ENCODE assay signal across 29 cellular contexts in the genomic region with DNA sequence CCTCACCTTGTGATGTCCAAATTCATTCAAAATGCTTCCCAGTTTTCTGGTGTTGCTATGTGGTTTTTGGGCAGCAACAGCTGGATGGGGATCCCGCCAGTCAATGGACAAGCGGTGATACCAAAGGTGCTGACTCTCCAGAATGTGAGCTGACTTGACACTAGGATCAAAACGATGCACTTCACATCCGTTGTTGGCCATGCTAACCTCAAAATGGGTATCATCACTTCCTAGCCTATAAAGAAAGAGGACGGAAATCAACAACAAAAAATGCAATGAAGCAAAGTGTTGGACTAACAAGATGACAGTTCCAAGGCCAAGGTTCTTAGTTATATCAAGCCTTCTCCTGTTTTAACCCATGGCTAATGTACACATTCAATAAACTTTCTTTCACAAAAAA. TPM values are rescaled to one million over a fixed set of nuclear protein-coding genes. Genes with fewer than 3 reads are reported as not detected.
"Had no signal": no experiment of that assay in that cellular context is flagged by ENCODE, and none has a peak within 500 bp of the region (broad histone marks: within the 10 kb centered on the region; RNA-seq: fewer than 3 reads in every experiment).

No MANE protein-coding gene starts in this region.

- H3K27me3 Mint-ChIP-seq: activated naive CD8-positive, alpha-beta T cell treated with anti-CD3 and anti-CD28 coated beads for 36 hours had no signal

- DNase-seq: activated CD4-positive, alpha-beta T cell treated with anti-CD3 and anti-CD28 coated beads for 4 hours; activated CD4-positive, alpha-beta T cell treated with anti-CD3 and anti-CD28 coated beads, Interleukin-2, amount 50 U/mL, for 4 hours; activated gamma-delta T cell treated with Interleukin-2 at 50 U/mL for 16 hours; activated naive CD4-positive, alpha-beta T cell treated with anti-CD3 and anti-CD28 coated beads, Interleukin-2, amount 10 ng/mL, durations not matched to agents 7 days and 5 days; activated naive CD8-positive, alpha-beta T cell treated with anti-CD3 and anti-CD28 coated beads for 36 hours; activated T-cell treated with anti-CD3 and anti-CD28 coated beads for 4 hours; activated T-cell treated with anti-CD3 and anti-CD28 coated beads, Interleukin-2, amount 50 U/mL, for 48 hours; brain microvascular endothelial cell; cerebellar nuclear complex; NCI-H1092; NCI-H1417; NCI-H1930; NCI-H2171; NCI-H226; NCI-H526; NCI-H82; Peyer's patch; Right ventricle myocardium superior; SJCRH30; SW 1271 had no signal

- H3K27ac Mint-ChIP-seq: activated naive CD4-positive, alpha-beta T cell treated with anti-CD3 and anti-CD28 coated beads, Interleukin-2, amount 10 ng/mL, durations not matched to agents 7 days and 5 days; activated naive CD8-positive, alpha-beta T cell treated with anti-CD3 and anti-CD28 coated beads for 36 hours; activated T-helper 2 cell treated with anti-CD3 and anti-CD28 coated beads, Interferon-gamma antibody, Interleukin-2, Interleukin-4, amounts not matched to agents 10 μg/mL and 5 μg/mL and 100 μg/mL, durations not matched to agents 14 hours and 24 hours and 36 hours; T-helper 1 cell treated with Interleukin-12 subunit alpha and Interleukin-12 subunit beta and Interleukin-4 antibody, amounts not matched to agents 30 μg/mL and 1 μg/mL, for 36 hours had no signal

- H3K4me3 ChIP-seq: cardiac muscle cell, Peyer's patch, SJCRH30 had no signal

- H3K4me3 Mint-ChIP-seq: activated naive CD4-positive, alpha-beta T cell treated with anti-CD3 and anti-CD28 coated beads, Interleukin-2, amount 10 ng/mL, durations not matched to agents 7 days and 5 days; activated naive CD8-positive, alpha-beta T cell treated with anti-CD3 and anti-CD28 coated beads for 36 hours; T-helper 1 cell treated with Interleukin-12 subunit alpha and Interleukin-12 subunit beta and Interleukin-4 antibody, amounts not matched to agents 30 μg/mL and 1 μg/mL, for 36 hours had no signal

- H3K27ac ChIP-seq: brain microvascular endothelial cell, cardiac muscle cell, KMS-11, Peyer's patch, RWPE1, SJCRH30 had no signal

- H3K36me3 Mint-ChIP-seq: activated naive CD4-positive, alpha-beta T cell treated with anti-CD3 and anti-CD28 coated beads, Interleukin-2, amount 10 ng/mL, durations not matched to agents 7 days and 5 days; activated naive CD8-positive, alpha-beta T cell treated with anti-CD3 and anti-CD28 coated beads for 36 hours had no signal

- H3K36me3 ChIP-seq: brain microvascular endothelial cell, cardiac muscle cell, Peyer's patch, SJCRH30 had no signal

- H3K27me3 ChIP-seq: brain microvascular endothelial cell, cardiac muscle cell, Peyer's patch had no signal

- ATAC-seq: activated CD4-positive, CD25-positive, alpha-beta regulatory T cell treated with anti-CD3 and anti-CD28 coated beads, Interleukin-2, amount 50 U/mL, for 24 hours; SK-N-SH treated with all-trans-retinoic acid at 6 μM for 48 hours had no signal

- H3K9me3 ChIP-seq: Peyer's patch, SJCRH30 had no signal

- H3K9me3 Mint-ChIP-seq: activated naive CD4-positive, alpha-beta T cell treated with anti-CD3 and anti-CD28 coated beads, Interleukin-2, amount 10 ng/mL, durations not matched to agents 7 days and 5 days; activated naive CD8-positive, alpha-beta T cell treated with anti-CD3 and anti-CD28 coated beads for 36 hours; activated T-helper 2 cell treated with anti-CD3 and anti-CD28 coated beads, Interferon-gamma antibody, Interleukin-2, Interleukin-4, amounts not matched to agents 10 μg/mL and 5 μg/mL and 100 μg/mL, durations not matched to agents 14 hours and 24 hours and 36 hours; T-helper 1 cell treated with Interleukin-12 subunit alpha and Interleukin-12 subunit beta and Interleukin-4 antibody, amounts not matched to agents 30 μg/mL and 1 μg/mL, for 36 hours had no signal

- H3K4me1 ChIP-seq: Peyer's patch, SJCRH30 had no signal

RNA-seq across cellular contexts. Expression of a gene that starts 59.2 kb away (rescaled TPM):
- total RNA-seq: activated T-helper 2 cell treated with anti-CD3 and anti-CD28 coated beads, Interferon-gamma antibody, Interleukin-2, Interleukin-4, amounts not matched to agents 10 μg/mL and 5 μg/mL and 100 μg/mL, durations not matched to agents 14 hours and 24 hours and 36 hours; MCF 10A; NCI-H460; SJCRH30 had no signal
